ENCODE assay signal across 20 cellular contexts in the genomic region with DNA sequence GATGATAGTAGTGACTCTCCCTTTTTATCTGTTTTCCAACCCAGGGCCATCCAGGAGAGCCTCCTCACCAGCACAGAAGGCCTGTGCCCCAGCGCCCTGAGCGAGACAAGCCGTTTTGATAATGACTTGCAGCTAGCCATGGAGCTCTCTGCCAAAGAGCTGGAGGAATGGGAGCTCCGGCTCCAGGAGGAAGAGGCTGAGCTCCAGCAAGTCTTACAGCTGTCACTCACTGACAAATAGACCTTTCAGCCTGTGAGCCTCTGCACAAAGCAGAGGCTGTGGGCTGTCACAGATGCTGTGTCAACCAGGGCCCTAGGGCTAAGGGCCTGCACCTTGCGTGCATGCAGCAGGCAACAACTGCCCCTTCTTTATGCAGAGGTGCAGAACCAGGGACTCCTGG. TPM values are rescaled to one million over a fixed set of nuclear protein-coding genes. Genes with fewer than 3 reads are reported as not detected.
DNase-seq lines count a peak whose midpoint lies in the region; ATAC-seq, FAIRE-seq and TF ChIP-seq lines count a peak whose summit lies in the region.
"Had no signal": no experiment of that assay in that cellular context is flagged by ENCODE, and none has a peak within 500 bp of the region (broad histone marks: within the 10 kb centered on the region; RNA-seq: fewer than 3 reads in every experiment).

No MANE protein-coding gene starts in this region.

- no peak for TF ChIP-seq EP300 in GM12878 (IDR thresholded peaks at IDR 0.05; ENCODE audit: borderline replicate concordance in 1 of 2, control insufficient read depth in 1 of 2, low read depth in 2 of 2, low read length in 2 of 2)

- H3K27ac ChIP-seq in GM12878 (ENCODE audit: control insufficient read depth, insufficient read depth) (no peak overlapping the region), layer of hippocampus (ENCODE audit: low read depth, low read length) (peak overlapping the region; percentile 79), substantia nigra (ENCODE audit: low read depth, low read length, poor library complexity, severe bottlenecking) (peak overlapping the region; percentile 82), coronary artery (no peak overlapping the region)
- H3K27ac ChIP-seq: tibial nerve had no signal

- peaks cover 7 to 22% of the 10 kb centered on the region in 2 experiments for H3K36me3 ChIP-seq in GM12878 (ENCODE audit: control insufficient read depth in 2 of 2, insufficient read depth in 2 of 2, low read length in 1 of 2)

- peaks cover 38% of the 10 kb centered on the region for H3K4me1 Mint-ChIP-seq in activated T-cell treated with anti-CD3 and anti-CD28 coated beads, Interleukin-2, amount 50 U/mL, for 24 hours (ENCODE audit: low read depth)

- CTCF ChIA-PET in GM12878 (lab: Yijun Ruan, JAX), result no interaction called here

- H3K4me3 ChIP-seq in GM12878, result no peak overlapping the region
- H3K4me3 ChIP-seq in coronary artery, result no peak overlapping the region
- H3K4me3 ChIP-seq: esophagus squamous epithelium, spleen, tibial nerve had no signal

- no peak for TF ChIP-seq CTCF in GM12878 (IDR thresholded peaks at IDR 0.05 in 2 of 3, conservative IDR thresholded peaks at IDR 0.05 in 1 of 3; ENCODE audit: control insufficient read depth in 2 of 3, extremely low read depth in 1 of 3, insufficient read depth in 1 of 3, low read depth in 3 of 3, low read length in 3 of 3)
- TF ChIP-seq CTCF in coronary artery (IDR thresholded peaks at IDR 0.05), result no peak

- no peaks in the 10 kb centered on the region for H3K9me3 Mint-ChIP-seq in activated T-cell treated with anti-CD3 and anti-CD28 coated beads, Interleukin-2, amount 50 U/mL, for 24 hours
- H3K9me3 Mint-ChIP-seq: activated T-cell treated with anti-CD3 and anti-CD28 coated beads, Interleukin-2, amount 50 U/mL, for 4 hours; CD4-positive, alpha-beta memory T cell; naive thymus-derived CD8-positive, alpha-beta T cell had no signal

- WGBS in GM12878 (ENCODE audit: insufficient coverage, insufficient replicate concordance, low lambda C conversion rate, missing lambda C conversion rate), result 91% methylated on average over 5 of the region's 5 CpGs

- no TSS peak for BruUV-seq in GM12878 (replicated peaks; lab: Mats Ljungman, UMichigan)

- 0 out of 2 replicates have a peak, but pooled peaks have one; percentile 49 for TF ChIP-seq POLR2A in GM12878 (IDR thresholded peaks at IDR 0.05; ENCODE audit: low read depth, low read length)

- H3K9ac ChIP-seq in GM12878 (ENCODE audit: control insufficient read depth, insufficient read depth, low read length), result no peak overlapping the region

- no peaks in the 10 kb centered on the region for H4K20me1 ChIP-seq in GM12878 (ENCODE audit: control insufficient read depth, insufficient read depth)

- H3K9me3 ChIP-seq in GM12878 (replicated peaks; ENCODE audit: control insufficient read depth, insufficient read depth, low read length), result no peaks in the 10 kb centered on the region
- H3K9me3 ChIP-seq: esophagus squamous epithelium, spleen, tibial nerve had no signal

- intact Hi-C loops in GM12878 (cut with micrococcal nuclease; ENCODE audit: unreplicated experiment), result no loop called here

- no peak overlapping the region for H3K4me3 Mint-ChIP-seq in activated T-cell treated with anti-CD3 and anti-CD28 coated beads, Interleukin-2, amount 50 U/mL, for 24 hours
- H3K4me3 Mint-ChIP-seq: activated T-cell treated with anti-CD3 and anti-CD28 coated beads, Interleukin-2, amount 50 U/mL, for 4 hours; CD4-positive, alpha-beta memory T cell; naive thymus-derived CD8-positive, alpha-beta T cell had no signal

- ATAC-seq in GM12878, result no peak
- ATAC-seq: naive thymus-derived CD8-positive, alpha-beta T cell had no signal

- FAIRE-seq in GM12878 (lab: Jason Lieb, UNC), result no peak
- FAIRE-seq: islet of Langerhans had no signal

- H3K27me3 ChIP-seq in GM12878 (replicated peaks in 1 of 2; ENCODE audit: control insufficient read depth in 2 of 2, insufficient read depth in 2 of 2, low read length in 1 of 2), result no peaks in the 10 kb centered on the region
- no peaks in the 10 kb centered on the region for H3K27me3 ChIP-seq in layer of hippocampus (ENCODE audit: control insufficient read depth, insufficient read depth, low read length)
- H3K27me3 ChIP-seq: esophagus squamous epithelium, spleen, tibial nerve had no signal

- TF ChIP-seq RAD21 in GM12878 (IDR thresholded peaks at IDR 0.05; ENCODE audit: insufficient read depth, low read depth, low read length), result no peak

- no peak overlapping the region for H2AFZ ChIP-seq in GM12878 (ENCODE audit: control insufficient read depth, low read depth, low read length)

- DNase-seq in activated T-cell treated with anti-CD3 and anti-CD28 coated beads, Interleukin-2, amount 50 U/mL, for 24 hours, result no peak
- no peak for DNase-seq in activated T-cell treated with anti-CD3 and anti-CD28 coated beads, Interleukin-2, amount 50 U/mL, for 48 hours
- DNase-seq in GM12878 (ENCODE audit: low read depth, low spot score) (no peak), substantia nigra (lab: John Stamatoyannopoulos, UW) (peak in 34 of 49 donors; percentile 6 to 73 (median 32)), putamen (ENCODE audit: low spot score) (no peak), coronary artery (ENCODE audit: low spot score) (no peak), UCSD-AML1 (lab: John Stamatoyannopoulos, UW; ENCODE audit: unreplicated experiment) (no peak)
- DNase-seq: activated CD4-positive, alpha-beta T cell treated with anti-CD3 and anti-CD28 coated beads, Interleukin-2, amount 50 U/mL, for 4 hours; activated T-cell treated with anti-CD3 and anti-CD28 coated beads, Interleukin-2, amount 50 U/mL, for 4 hours; CD4-positive, alpha-beta memory T cell; effector CD8-positive, alpha-beta T cell; esophagus squamous epithelium; naive thymus-derived CD8-positive, alpha-beta T cell; NCI-H2029; RPMI8226; spleen had no signal

- H3K4me1 ChIP-seq in GM12878 (ENCODE audit: control insufficient read depth, insufficient read depth, low read length), result no peaks in the 10 kb centered on the region

- SMC1A ChIA-PET in GM12878 (lab: Charles Lee; ENCODE audit: uncharacterized antibody, unreplicated experiment), result interaction anchor here (1.9 kb wide), 1 partner anchor 13 kb away, joined by 6 read pairs; no protein-coding TSS in a partner anchor

- no peak overlapping the region for H3K4me2 ChIP-seq in GM12878 (ENCODE audit: control insufficient read depth, insufficient read depth)

- H3K27me3 Mint-ChIP-seq in activated T-cell treated with anti-CD3 and anti-CD28 coated beads, Interleukin-2, amount 50 U/mL, for 24 hours, result no peaks in the 10 kb centered on the region
- H3K27me3 Mint-ChIP-seq: CD4-positive, alpha-beta memory T cell; naive thymus-derived CD8-positive, alpha-beta T cell; progenitor cell of endocrine pancreas had no signal

- H3K27ac Mint-ChIP-seq in activated T-cell treated with anti-CD3 and anti-CD28 coated beads, Interleukin-2, amount 50 U/mL, for 24 hours, result peak overlapping the region; percentile 81

- no peaks in the 10 kb centered on the region; the same call in 1 of the 2 replicates for H3K79me2 ChIP-seq in GM12878 (ENCODE audit: control insufficient read depth, insufficient read depth, low read length)

- RAD21 ChIA-PET in GM12878 (lab: Charles Lee; ENCODE audit: unreplicated experiment), result no interaction called here

- POLR2A ChIA-PET in GM12878 (lab: Charles Lee), result interaction anchor here (0.5 kb wide), 1 partner anchor 276 kb away, joined by 7 read pairs; no protein-coding TSS in a partner anchor

- peaks cover 84% of the 10 kb centered on the region for H3K36me3 Mint-ChIP-seq in activated T-cell treated with anti-CD3 and anti-CD28 coated beads, Interleukin-2, amount 50 U/mL, for 24 hours (ENCODE audit: low read depth)

- in situ Hi-C loops in GM12878 (cut with MboI), result no loop called here

RNA-seq across cellular contexts. Expression of gene C12orf76, which starts 11.0 kb away (rescaled TPM):
- 26.2 TPM in 2 replicates for total RNA-seq in GM12878 (2013; cell fraction: nucleolus; rRNA removed)
- total RNA-seq in GM12878 (2014; rRNA removed) (10.1 and 12.2 TPM in 2 replicates), GM12878 (2014; rRNA removed; fragmentation: Illumina TruSeq; extraction: Trizol) (7.9 and 9.1 TPM in 2 replicates), GM12878 (2021) (9.3 and 11.1 TPM in 2 replicates)
- 10.2 TPM for polyA plus RNA-seq in GM12878 (2011; ENCODE audit: low read depth)
- polyA plus RNA-seq in GM12878 (2011; rRNA removed) (20.4 and 27.4 TPM in 2 replicates), GM12878 (2014; fragmentation: Illumina TruSeq; extraction: Trizol) (8.8 and 14.0 TPM in 2 replicates), GM12878 (2014; fragmentation: Nextera tagmentation; extraction: Ambion mirVana) (1 to 10 TPM; 3.6 to 4.6 TPM), GM12878 (2014; rRNA removed) (12.1 and 13.7 TPM in 2 replicates), GM12878 (2016; fragmentation: Nextera tagmentation; extraction: Ambion mirVana) (10 to 100 TPM; 13.7 to 13.8 TPM)
- polyA plus RNA-seq in GM12878 (2011; cell fraction: cytosol; rRNA removed), result 17.2 and 18.4 TPM in 2 replicates
- 12.1 and 15.3 TPM in 2 replicates for polyA plus RNA-seq in GM12878 (2011; cell fraction: nucleus; rRNA removed)
- 15.5 and 19.8 TPM in 2 replicates for polyA plus RNA-seq in GM12878 (2012)
- polyA minus RNA-seq in GM12878 (2011; rRNA and poly(A)+ RNA removed), result 12.4 and 15.9 TPM in 2 replicates
- 4.4 and 6.1 TPM in 2 replicates for polyA minus RNA-seq in GM12878 (2011; cell fraction: cytosol; rRNA and poly(A)+ RNA removed)
- polyA minus RNA-seq in GM12878 (2011; cell fraction: nucleus; rRNA and poly(A)+ RNA removed), result 3.9 and 6.8 TPM in 2 replicates

RNA-seq across cellular contexts. Expression of gene ANKRD13A, which starts 38.1 kb away (rescaled TPM):
- total RNA-seq in GM12878 (2013; cell fraction: nucleolus; rRNA removed), result 186 and 192 TPM in 2 replicates
- total RNA-seq in GM12878 (2014; rRNA removed), result 90.1 and 93.4 TPM in 2 replicates
- total RNA-seq in GM12878 (2014; rRNA removed; fragmentation: Illumina TruSeq; extraction: Trizol), result 76.9 and 85.2 TPM in 2 replicates
- total RNA-seq in GM12878 (2021), result 78.8 and 81.4 TPM in 2 replicates
- polyA plus RNA-seq in GM12878 (2011; ENCODE audit: low read depth), result 44.8 TPM
- 82.8 and 110 TPM in 2 replicates for polyA plus RNA-seq in GM12878 (2011; rRNA removed)
- 76.6 and 102 TPM in 2 replicates for polyA plus RNA-seq in GM12878 (2011; cell fraction: cytosol; rRNA removed)
- polyA plus RNA-seq in GM12878 (2011; cell fraction: nucleus; rRNA removed), result 147 and 169 TPM in 2 replicates
- polyA plus RNA-seq in GM12878 (2012), result 53.4 and 59.4 TPM in 2 replicates
- polyA plus RNA-seq in GM12878 (2014; fragmentation: Illumina TruSeq; extraction: Trizol), result 76.2 and 106 TPM in 2 replicates
- 10 to 100 TPM; 10.2 to 18.2 TPM for polyA plus RNA-seq in GM12878 (2014; fragmentation: Nextera tagmentation; extraction: Ambion mirVana)
- 75.2 and 89.1 TPM in 2 replicates for polyA plus RNA-seq in GM12878 (2014; rRNA removed)
- 10 to 100 TPM; 38.5 to 40.3 TPM for polyA plus RNA-seq in GM12878 (2016; fragmentation: Nextera tagmentation; extraction: Ambion mirVana)
- polyA minus RNA-seq in GM12878 (2011; rRNA and poly(A)+ RNA removed), result 65.0 and 97.9 TPM in 2 replicates
- 22.2 and 25.9 TPM in 2 replicates for polyA minus RNA-seq in GM12878 (2011; cell fraction: cytosol; rRNA and poly(A)+ RNA removed)
- 35.7 and 47.7 TPM in 2 replicates for polyA minus RNA-seq in GM12878 (2011; cell fraction: nucleus; rRNA and poly(A)+ RNA removed)

RNA-seq across cellular contexts. Expression of gene GIT2, which starts 41.1 kb away (rescaled TPM):
- 220 and 223 TPM in 2 replicates for total RNA-seq in GM12878 (2013; cell fraction: nucleolus; rRNA removed)
- total RNA-seq in GM12878 (2014; rRNA removed) (34.0 and 34.3 TPM in 2 replicates), GM12878 (2014; rRNA removed; fragmentation: Illumina TruSeq; extraction: Trizol) (43.7 and 44.3 TPM in 2 replicates), GM12878 (2021) (44.1 and 45.5 TPM in 2 replicates)
- polyA plus RNA-seq in GM12878 (2011; ENCODE audit: low read depth), result 24.2 TPM
- polyA plus RNA-seq in GM12878 (2011; rRNA removed) (44.1 and 47.7 TPM in 2 replicates), GM12878 (2014; fragmentation: Illumina TruSeq; extraction: Trizol) (47.3 and 55.8 TPM in 2 replicates), GM12878 (2014; fragmentation: Nextera tagmentation; extraction: Ambion mirVana) (1 to 10 TPM; 9.1 to 9.4 TPM), GM12878 (2014; rRNA removed) (42.0 and 43.3 TPM in 2 replicates), GM12878 (2016; fragmentation: Nextera tagmentation; extraction: Ambion mirVana) (10 to 100 TPM; 49.9 TPM)
- 34.4 and 36.4 TPM in 2 replicates for polyA plus RNA-seq in GM12878 (2011; cell fraction: cytosol; rRNA removed)
- 77.9 TPM in 2 replicates for polyA plus RNA-seq in GM12878 (2011; cell fraction: nucleus; rRNA removed)
- 28.0 and 33.4 TPM in 2 replicates for polyA plus RNA-seq in GM12878 (2012)
- 71.2 and 81.6 TPM in 2 replicates for polyA minus RNA-seq in GM12878 (2011; rRNA and poly(A)+ RNA removed)
- 11.9 and 25.9 TPM in 2 replicates for polyA minus RNA-seq in GM12878 (2011; cell fraction: cytosol; rRNA and poly(A)+ RNA removed)
- polyA minus RNA-seq in GM12878 (2011; cell fraction: nucleus; rRNA and poly(A)+ RNA removed), result 57.8 and 95.2 TPM in 2 replicates

Comparison
In these comparisons a context has a peak if more than half of its experiments do, and no peak if none do; other contexts are left out.
1. DNase-seq: peak in substantia nigra (34 of 49); none in activated T-cell treated with anti-CD3 and anti-CD28 coated beads, Interleukin-2, amount 50 U/mL, for 24 hours (single experiment), activated T-cell treated with anti-CD3 and anti-CD28 coated beads, Interleukin-2, amount 50 U/mL, for 48 hours (0 of 2), GM12878 (single experiment), putamen (single experiment), coronary artery (single experiment) and UCSD-AML1 (single experiment).
2. H3K27ac ChIP-seq: peak in layer of hippocampus (single experiment) and substantia nigra (single experiment); none in GM12878 (single experiment) and coronary artery (0 of 2).